Comparison of ENCODE assay signal across 1 cellular context in genomic region chr4:150849016-150849415, GRCh38.
TF ChIP-seq lines count a peak whose summit lies in the region.

No MANE protein-coding gene starts in this region.

TF ChIP-seq in WTC11, 78 proteins besides CTCF, POLR2A, EP300 and RAD21 (continued from another document):
- TF ChIP-seq, protein P1, sequence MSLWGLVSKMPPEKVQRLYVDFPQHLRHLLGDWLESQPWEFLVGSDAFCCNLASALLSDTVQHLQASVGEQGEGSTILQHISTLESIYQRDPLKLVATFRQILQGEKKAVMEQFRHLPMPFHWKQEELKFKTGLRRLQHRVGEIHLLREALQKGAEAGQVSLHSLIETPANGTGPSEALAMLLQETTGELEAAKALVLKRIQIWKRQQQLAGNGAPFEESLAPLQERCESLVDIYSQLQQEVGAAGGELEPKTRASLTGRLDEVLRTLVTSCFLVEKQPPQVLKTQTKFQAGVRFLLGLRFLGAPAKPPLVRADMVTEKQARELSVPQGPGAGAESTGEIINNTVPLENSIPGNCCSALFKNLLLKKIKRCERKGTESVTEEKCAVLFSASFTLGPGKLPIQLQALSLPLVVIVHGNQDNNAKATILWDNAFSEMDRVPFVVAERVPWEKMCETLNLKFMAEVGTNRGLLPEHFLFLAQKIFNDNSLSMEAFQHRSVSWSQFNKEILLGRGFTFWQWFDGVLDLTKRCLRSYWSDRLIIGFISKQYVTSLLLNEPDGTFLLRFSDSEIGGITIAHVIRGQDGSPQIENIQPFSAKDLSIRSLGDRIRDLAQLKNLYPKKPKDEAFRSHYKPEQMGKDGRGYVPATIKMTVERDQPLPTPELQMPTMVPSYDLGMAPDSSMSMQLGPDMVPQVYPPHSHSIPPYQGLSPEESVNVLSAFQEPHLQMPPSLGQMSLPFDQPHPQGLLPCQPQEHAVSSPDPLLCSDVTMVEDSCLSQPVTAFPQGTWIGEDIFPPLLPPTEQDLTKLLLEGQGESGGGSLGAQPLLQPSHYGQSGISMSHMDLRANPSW (CRISPR knock-in tag; conservative IDR thresholded peaks at IDR 0.05; ENCODE audit: low read depth), result no peak
- TF ChIP-seq ZNF263 (CRISPR knock-in tag; IDR thresholded peaks at IDR 0.05; ENCODE audit: low read depth) (no peak), AR (CRISPR knock-in tag; IDR thresholded peaks at IDR 0.05) (no peak), SMAD3 (CRISPR knock-in tag; IDR thresholded peaks at IDR 0.05; ENCODE audit: borderline replicate concordance) (no peak)
- TF ChIP-seq, protein P2, sequence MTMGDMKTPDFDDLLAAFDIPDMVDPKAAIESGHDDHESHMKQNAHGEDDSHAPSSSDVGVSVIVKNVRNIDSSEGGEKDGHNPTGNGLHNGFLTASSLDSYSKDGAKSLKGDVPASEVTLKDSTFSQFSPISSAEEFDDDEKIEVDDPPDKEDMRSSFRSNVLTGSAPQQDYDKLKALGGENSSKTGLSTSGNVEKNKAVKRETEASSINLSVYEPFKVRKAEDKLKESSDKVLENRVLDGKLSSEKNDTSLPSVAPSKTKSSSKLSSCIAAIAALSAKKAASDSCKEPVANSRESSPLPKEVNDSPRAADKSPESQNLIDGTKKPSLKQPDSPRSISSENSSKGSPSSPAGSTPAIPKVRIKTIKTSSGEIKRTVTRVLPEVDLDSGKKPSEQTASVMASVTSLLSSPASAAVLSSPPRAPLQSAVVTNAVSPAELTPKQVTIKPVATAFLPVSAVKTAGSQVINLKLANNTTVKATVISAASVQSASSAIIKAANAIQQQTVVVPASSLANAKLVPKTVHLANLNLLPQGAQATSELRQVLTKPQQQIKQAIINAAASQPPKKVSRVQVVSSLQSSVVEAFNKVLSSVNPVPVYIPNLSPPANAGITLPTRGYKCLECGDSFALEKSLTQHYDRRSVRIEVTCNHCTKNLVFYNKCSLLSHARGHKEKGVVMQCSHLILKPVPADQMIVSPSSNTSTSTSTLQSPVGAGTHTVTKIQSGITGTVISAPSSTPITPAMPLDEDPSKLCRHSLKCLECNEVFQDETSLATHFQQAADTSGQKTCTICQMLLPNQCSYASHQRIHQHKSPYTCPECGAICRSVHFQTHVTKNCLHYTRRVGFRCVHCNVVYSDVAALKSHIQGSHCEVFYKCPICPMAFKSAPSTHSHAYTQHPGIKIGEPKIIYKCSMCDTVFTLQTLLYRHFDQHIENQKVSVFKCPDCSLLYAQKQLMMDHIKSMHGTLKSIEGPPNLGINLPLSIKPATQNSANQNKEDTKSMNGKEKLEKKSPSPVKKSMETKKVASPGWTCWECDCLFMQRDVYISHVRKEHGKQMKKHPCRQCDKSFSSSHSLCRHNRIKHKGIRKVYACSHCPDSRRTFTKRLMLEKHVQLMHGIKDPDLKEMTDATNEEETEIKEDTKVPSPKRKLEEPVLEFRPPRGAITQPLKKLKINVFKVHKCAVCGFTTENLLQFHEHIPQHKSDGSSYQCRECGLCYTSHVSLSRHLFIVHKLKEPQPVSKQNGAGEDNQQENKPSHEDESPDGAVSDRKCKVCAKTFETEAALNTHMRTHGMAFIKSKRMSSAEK (CRISPR knock-in tag; IDR thresholded peaks at IDR 0.05; ENCODE audit: borderline replicate concordance), result no peak
- TF ChIP-seq, protein P3, sequence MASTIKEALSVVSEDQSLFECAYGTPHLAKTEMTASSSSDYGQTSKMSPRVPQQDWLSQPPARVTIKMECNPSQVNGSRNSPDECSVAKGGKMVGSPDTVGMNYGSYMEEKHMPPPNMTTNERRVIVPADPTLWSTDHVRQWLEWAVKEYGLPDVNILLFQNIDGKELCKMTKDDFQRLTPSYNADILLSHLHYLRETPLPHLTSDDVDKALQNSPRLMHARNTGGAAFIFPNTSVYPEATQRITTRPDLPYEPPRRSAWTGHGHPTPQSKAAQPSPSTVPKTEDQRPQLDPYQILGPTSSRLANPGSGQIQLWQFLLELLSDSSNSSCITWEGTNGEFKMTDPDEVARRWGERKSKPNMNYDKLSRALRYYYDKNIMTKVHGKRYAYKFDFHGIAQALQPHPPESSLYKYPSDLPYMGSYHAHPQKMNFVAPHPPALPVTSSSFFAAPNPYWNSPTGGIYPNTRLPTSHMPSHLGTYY (CRISPR knock-in tag; IDR thresholded peaks at IDR 0.05), result no peak
